Comparison of ENCODE assay signal across 19 cellular contexts in genomic region chr2:105522645-105523044, GRCh38.
"Had no signal": no experiment of that assay in that cellular context is flagged by ENCODE, and none has a peak within 500 bp of the region (broad histone marks: within the 10 kb centered on the region; RNA-seq: fewer than 3 reads in every experiment).

No MANE protein-coding gene starts in this region.

- H3K36me3 ChIP-seq: thoracic aorta, upper lobe of right lung had no signal

- ATAC-seq: activated CD4-positive, alpha-beta T cell treated with anti-CD3 and anti-CD28 coated beads for 36 hours; activated T-cell treated with anti-CD3 and anti-CD28 coated beads, Interleukin-2, amount 50 U/mL, for 72 hours; foreskin keratinocyte; mucosa of descending colon; upper lobe of right lung had no signal

- H3K4me3 ChIP-seq: coronary artery, mucosa of descending colon, thoracic aorta, upper lobe of right lung had no signal

- H3K4me1 ChIP-seq: upper lobe of right lung had no signal

- H3K9me3 ChIP-seq: mucosa of descending colon, thoracic aorta, upper lobe of right lung had no signal

- DNase-seq: activated B cell treated with CpG ODN at 0.5 μM for 24 hours; activated CD4-positive, alpha-beta T cell treated with anti-CD3 and anti-CD28 coated beads for 36 hours; activated CD4-positive, alpha-beta T cell treated with anti-CD3 and anti-CD28 coated beads, Interleukin-2, amount 50 U/mL, for 48 hours; activated CD8-positive, alpha-beta memory T cell treated with anti-CD3 and anti-CD28 coated beads, Interleukin-2, amount 50 U/mL, for 48 hours; activated effector memory CD4-positive, alpha-beta T cell treated with Interleukin-2 at 50 U/mL for 16 hours; activated naive CD4-positive, alpha-beta T cell treated with anti-CD3 and anti-CD28 coated beads, Interleukin-2, amount 10 ng/mL, durations not matched to agents 7 days and 5 days; activated T-cell treated with anti-CD3 and anti-CD28 coated beads, Interleukin-2, amount 50 U/mL, for 72 hours; amygdala; foreskin keratinocyte; mucosa of descending colon; occipital lobe; retina; stimulated activated CD4-positive, alpha-beta T cell treated with anti-CD3 and anti-CD28 coated beads, Interleukin-2, amount 100 ng/mL, for 48 hours; stimulated activated naive CD4-positive, alpha-beta T cell treated with Interleukin-2 at 50 U/mL for 16 hours; T1000; upper lobe of right lung had no signal

- H3K27me3 ChIP-seq: upper lobe of right lung had no signal

- H3K27ac ChIP-seq: coronary artery, epithelial cell of prostate, foreskin keratinocyte, thoracic aorta, upper lobe of right lung had no signal
